ENCODE assay signal across 32 cellular contexts in the genomic region with DNA sequence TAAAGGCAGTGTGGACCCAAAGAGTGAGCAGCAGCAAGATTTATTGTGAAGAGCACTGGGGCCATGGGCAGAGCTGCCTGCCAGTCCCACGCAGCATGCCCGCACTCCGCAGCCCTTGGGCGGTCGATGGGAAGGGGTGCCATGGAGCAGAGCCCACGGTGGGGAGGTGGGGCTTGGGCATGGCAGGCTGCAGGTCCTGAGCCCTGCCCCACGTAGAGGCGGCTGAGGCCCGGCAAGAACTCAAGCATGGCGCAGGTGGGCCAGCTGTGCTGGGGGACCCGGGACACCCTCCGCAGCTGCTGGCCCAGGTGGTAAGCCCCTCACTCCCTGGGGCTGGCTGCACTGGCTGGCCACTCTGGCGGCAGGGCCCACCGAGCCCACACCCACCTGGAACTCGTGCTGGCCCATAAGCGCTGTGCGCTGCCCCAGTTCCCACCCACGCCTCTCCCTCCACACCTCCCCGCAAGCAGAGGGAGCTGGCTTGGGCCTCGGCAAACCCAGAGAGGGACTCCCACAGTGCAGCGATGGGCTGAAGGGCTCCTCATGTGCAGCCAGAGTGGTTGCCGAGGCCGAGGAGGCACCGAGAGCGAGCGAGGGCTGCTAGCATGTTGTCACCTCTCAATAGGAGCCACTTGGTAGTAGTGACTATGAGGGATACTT.
"Had no signal": no experiment of that assay in that cellular context is flagged by ENCODE, and none has a peak within 500 bp of the region (broad histone marks: within the 10 kb centered on the region; RNA-seq: fewer than 3 reads in every experiment).

No MANE protein-coding gene starts in this region.

- H3K27ac Mint-ChIP-seq: activated B cell treated with CpG ODN at 0.5 μM for 24 hours; activated CD4-positive, alpha-beta memory T cell treated with anti-CD3 and anti-CD28 coated beads for 36 hours; activated CD4-positive, alpha-beta T cell treated with anti-CD3 and anti-CD28 coated beads, Interleukin-2, amount 10 ng/mL, durations not matched to agents 24 days and 14 days; activated CD8-positive, alpha-beta T cell treated with anti-CD3 and anti-CD28 coated beads for 36 hours; activated naive CD4-positive, alpha-beta T cell treated with anti-CD3 and anti-CD28 coated beads, Interleukin-2, amount 10 ng/mL, durations not matched to agents 7 days and 5 days; activated naive CD4-positive, alpha-beta T cell treated with anti-CD3 and anti-CD28 coated beads, Interleukin-2, amount 50 U/mL, for 72 hours; activated naive CD8-positive, alpha-beta T cell treated with anti-CD3 and anti-CD28 coated beads for 36 hours; activated T-cell treated with anti-CD3 and anti-CD28 coated beads, Interleukin-2, amount 50 U/mL, for 72 hours; activated T-helper 1 cell treated with anti-CD3 and anti-CD28 coated beads, Interleukin-12 subunit alpha, Interleukin-12 subunit beta, Interleukin-2, Interleukin-4 antibody, amounts not matched to agents 30 ng/mL and 10 ng/mL and 1 ng/mL, durations not matched to agents 14 hours and 24 hours and 36 hours; activated T-helper 17 cell treated with anti-CD3 and anti-CD28 coated beads, Interleukin-2, amount 50 U/mL, for 72 hours; brain; T-cell; T-helper 17 cell had no signal

- H3K4me1 ChIP-seq: adrenal gland, ascending aorta had no signal

- H3K36me3 Mint-ChIP-seq: activated CD4-positive, alpha-beta memory T cell treated with anti-CD3 and anti-CD28 coated beads for 36 hours; activated naive CD4-positive, alpha-beta T cell treated with anti-CD3 and anti-CD28 coated beads, Interleukin-2, amount 10 ng/mL, durations not matched to agents 7 days and 5 days; activated naive CD8-positive, alpha-beta T cell treated with anti-CD3 and anti-CD28 coated beads for 36 hours; brain; T-cell had no signal

- H3K4me3 ChIP-seq: adrenal gland, ascending aorta, cardiac muscle cell had no signal

- FAIRE-seq: bronchial epithelial cell, TTC549 had no signal

- H3K4me3 Mint-ChIP-seq: activated B cell treated with CpG ODN at 0.5 μM for 24 hours; activated CD4-positive, alpha-beta memory T cell treated with anti-CD3 and anti-CD28 coated beads for 36 hours; activated CD4-positive, alpha-beta T cell treated with anti-CD3 and anti-CD28 coated beads, Interleukin-2, amount 10 ng/mL, durations not matched to agents 24 days and 14 days; activated CD8-positive, alpha-beta T cell treated with anti-CD3 and anti-CD28 coated beads for 36 hours; activated naive CD4-positive, alpha-beta T cell treated with anti-CD3 and anti-CD28 coated beads, Interleukin-2, amount 10 ng/mL, durations not matched to agents 7 days and 5 days; activated naive CD8-positive, alpha-beta T cell treated with anti-CD3 and anti-CD28 coated beads for 36 hours; activated T-cell treated with anti-CD3 and anti-CD28 coated beads, Interleukin-2, amount 50 U/mL, for 4 hours; activated T-cell treated with anti-CD3 and anti-CD28 coated beads, Interleukin-2, amount 50 U/mL, for 72 hours; activated T-helper 1 cell treated with anti-CD3 and anti-CD28 coated beads, Interleukin-12 subunit alpha, Interleukin-12 subunit beta, Interleukin-2, Interleukin-4 antibody, amounts not matched to agents 30 ng/mL and 10 ng/mL and 1 ng/mL, durations not matched to agents 14 hours and 24 hours and 36 hours; activated T-helper 17 cell treated with anti-CD3 and anti-CD28 coated beads, Interleukin-2, amount 50 U/mL, for 72 hours; brain; T-cell; T-helper 17 cell had no signal

- H3K27ac ChIP-seq: adrenal gland, ascending aorta, cardiac muscle cell, VCaP had no signal

- DNase-seq: activated B cell treated with CpG ODN at 0.5 μM for 24 hours; activated CD4-positive, alpha-beta memory T cell treated with anti-CD3 and anti-CD28 coated beads for 36 hours; activated CD4-positive, alpha-beta T cell treated with anti-CD3 and anti-CD28 coated beads for 4 hours; activated CD4-positive, alpha-beta T cell treated with anti-CD3 and anti-CD28 coated beads, Interleukin-2, amount 10 ng/mL, durations not matched to agents 24 days and 14 days; activated CD4-positive, alpha-beta T cell treated with anti-CD3 and anti-CD28 coated beads, Interleukin-2, amount 50 U/mL, for 1 hour; activated CD4-positive, alpha-beta T cell treated with anti-CD3 and anti-CD28 coated beads, Interleukin-2, amount 50 U/mL, for 4 hours; activated CD4-positive, CD25-positive, alpha-beta regulatory T cell treated with anti-CD3 and anti-CD28 coated beads, Interleukin-2, amount 50 U/mL, for 72 hours; activated CD8-positive, alpha-beta memory T cell treated with anti-CD3 and anti-CD28 coated beads, Interleukin-2, amount 50 U/mL, for 4 hours; activated CD8-positive, alpha-beta T cell treated with anti-CD3 and anti-CD28 coated beads for 36 hours; activated effector memory CD4-positive, alpha-beta T cell treated with Interleukin-2 at 50 U/mL for 16 hours; activated naive CD4-positive, alpha-beta T cell treated with anti-CD3 and anti-CD28 coated beads, Interleukin-2, amount 10 ng/mL, durations not matched to agents 7 days and 5 days; activated naive CD4-positive, alpha-beta T cell treated with Interleukin-2 at 50 U/mL for 16 hours; activated naive CD8-positive, alpha-beta T cell treated with anti-CD3 and anti-CD28 coated beads for 36 hours; activated T-cell treated with anti-CD3 and anti-CD28 coated beads for 4 hours; activated T-cell treated with anti-CD3 and anti-CD28 coated beads, Interleukin-2, amount 50 U/mL, for 1 hour; activated T-cell treated with anti-CD3 and anti-CD28 coated beads, Interleukin-2, amount 50 U/mL, for 4 hours; activated T-cell treated with anti-CD3 and anti-CD28 coated beads, Interleukin-2, amount 50 U/mL, for 72 hours; adrenal gland; amniotic stem cell; central memory CD4-positive, alpha-beta T cell; T-cell; T-helper 17 cell; T1000 had no signal

- H3K4me1 Mint-ChIP-seq: activated B cell treated with CpG ODN at 0.5 μM for 24 hours; activated CD4-positive, alpha-beta T cell treated with anti-CD3 and anti-CD28 coated beads, Interleukin-2, amount 10 ng/mL, durations not matched to agents 24 days and 14 days; activated naive CD4-positive, alpha-beta T cell treated with anti-CD3 and anti-CD28 coated beads, Interleukin-2, amount 10 ng/mL, durations not matched to agents 7 days and 5 days; activated naive CD8-positive, alpha-beta T cell treated with anti-CD3 and anti-CD28 coated beads for 36 hours; activated T-helper 17 cell treated with anti-CD3 and anti-CD28 coated beads, Interleukin-2, amount 50 U/mL, for 72 hours; brain; T-cell; T-helper 17 cell had no signal

- H3K27me3 Mint-ChIP-seq: activated B cell treated with CpG ODN at 0.5 μM for 24 hours; activated CD4-positive, alpha-beta memory T cell treated with anti-CD3 and anti-CD28 coated beads for 36 hours; activated CD4-positive, alpha-beta T cell treated with anti-CD3 and anti-CD28 coated beads, Interleukin-2, amount 10 ng/mL, durations not matched to agents 24 days and 14 days; activated CD8-positive, alpha-beta T cell treated with anti-CD3 and anti-CD28 coated beads for 36 hours; activated naive CD4-positive, alpha-beta T cell treated with anti-CD3 and anti-CD28 coated beads, Interleukin-2, amount 10 ng/mL, durations not matched to agents 7 days and 5 days; activated naive CD8-positive, alpha-beta T cell treated with anti-CD3 and anti-CD28 coated beads for 36 hours; activated T-helper 17 cell treated with anti-CD3 and anti-CD28 coated beads, Interleukin-2, amount 50 U/mL, for 72 hours; brain; T-cell; T-helper 17 cell had no signal

- H3K9me3 ChIP-seq: adrenal gland, ascending aorta had no signal

- H3K9me3 Mint-ChIP-seq: activated CD4-positive, alpha-beta memory T cell treated with anti-CD3 and anti-CD28 coated beads for 36 hours; activated CD4-positive, alpha-beta T cell treated with anti-CD3 and anti-CD28 coated beads, Interleukin-2, amount 10 ng/mL, durations not matched to agents 24 days and 14 days; activated naive CD8-positive, alpha-beta T cell treated with anti-CD3 and anti-CD28 coated beads for 36 hours; activated T-helper 1 cell treated with anti-CD3 and anti-CD28 coated beads, Interleukin-12 subunit alpha, Interleukin-12 subunit beta, Interleukin-2, Interleukin-4 antibody, amounts not matched to agents 30 ng/mL and 10 ng/mL and 1 ng/mL, durations not matched to agents 14 hours and 24 hours and 36 hours; activated T-helper 17 cell treated with anti-CD3 and anti-CD28 coated beads, Interleukin-2, amount 50 U/mL, for 72 hours had no signal

- ATAC-seq: activated CD8-positive, alpha-beta T cell treated with anti-CD3 and anti-CD28 coated beads for 36 hours; activated naive CD4-positive, alpha-beta T cell treated with anti-CD3 and anti-CD28 coated beads, Interleukin-2, amount 50 U/mL, for 72 hours; activated T-cell treated with anti-CD3 and anti-CD28 coated beads, Interleukin-2, amount 50 U/mL, for 4 hours; activated T-cell treated with anti-CD3 and anti-CD28 coated beads, Interleukin-2, amount 50 U/mL, for 72 hours; activated T-helper 17 cell treated with anti-CD3 and anti-CD28 coated beads, Interleukin-2, amount 50 U/mL, for 72 hours; T-cell; T-helper 17 cell had no signal

- H3K36me3 ChIP-seq: adrenal gland, ascending aorta, cardiac muscle cell had no signal

- H3K27me3 ChIP-seq: adrenal gland, ascending aorta, cardiac muscle cell had no signal
